In genomic region chr1:200173097-200173629, GRCh38 we compare ENCODE assay signal across 14 cellular contexts.
"Had no signal": no experiment of that assay in that cellular context is flagged by ENCODE, and none has a peak within 500 bp of the region (broad histone marks: within the 10 kb centered on the region; RNA-seq: fewer than 3 reads in every experiment).

No MANE protein-coding gene starts in this region.

- H3K4me3 ChIP-seq: esophagus squamous epithelium, sigmoid colon, tibial artery had no signal

- H3K27me3 ChIP-seq: sigmoid colon, tibial artery had no signal

- DNase-seq: activated CD4-positive, alpha-beta T cell treated with anti-CD3 and anti-CD28 coated beads, Interleukin-2, amount 50 U/mL, for 48 hours; activated gamma-delta T cell; effector memory CD4-positive, alpha-beta T cell; esophagus squamous epithelium; hippocampal formation; islet precursor cell; nucleus accumbens; posterior cingulate gyrus; sigmoid colon; stimulated activated CD4-positive, alpha-beta T cell treated with anti-CD3 and anti-CD28 coated beads, Interleukin-12 subunit alpha, Interleukin-12 subunit beta, amount 100 ng/mL, for 4 hours; stimulated activated CD4-positive, alpha-beta T cell treated with anti-CD3 and anti-CD28 coated beads, Interleukin-1b, Interleukin-23, amount 100 ng/mL, for 48 hours; stimulated activated naive CD4-positive, alpha-beta T cell treated with Interleukin-2 at 50 U/mL for 16 hours; substantia nigra; tibial artery had no signal

- H3K9me3 ChIP-seq: esophagus squamous epithelium, sigmoid colon, tibial artery had no signal

- H3K36me3 ChIP-seq: esophagus squamous epithelium, sigmoid colon, tibial artery had no signal

- H3K4me1 ChIP-seq: esophagus squamous epithelium, sigmoid colon, tibial artery had no signal

- H3K27ac ChIP-seq: esophagus squamous epithelium, sigmoid colon, tibial artery had no signal
